14 cellular contexts compared by ENCODE assay signal in the genomic region with DNA sequence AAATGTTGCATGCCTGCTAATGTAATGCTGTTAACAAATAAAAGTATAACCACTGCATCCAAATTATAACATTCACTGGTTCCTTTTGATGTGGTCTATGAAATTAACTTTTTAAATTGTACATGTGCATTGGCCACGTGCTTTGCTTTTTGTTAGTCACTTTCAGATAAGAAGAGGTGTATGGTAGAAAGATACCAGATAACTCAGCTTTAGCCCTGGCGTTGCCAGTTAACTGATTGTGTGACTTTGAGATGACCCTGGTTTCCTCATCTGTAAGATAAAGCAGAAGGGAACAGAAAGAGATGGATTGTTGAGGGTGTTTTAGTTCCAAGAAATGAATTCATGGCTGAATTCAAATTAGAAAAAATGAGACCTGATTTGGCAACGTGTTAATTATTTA.
"Had no signal": no experiment of that assay in that cellular context is flagged by ENCODE, and none has a peak within 500 bp of the region (broad histone marks: within the 10 kb centered on the region; RNA-seq: fewer than 3 reads in every experiment).

No MANE protein-coding gene starts in this region.

- H3K27ac ChIP-seq: prostate gland, right lobe of liver had no signal

- H3K9me3 ChIP-seq: prostate gland, right lobe of liver, SK-N-SH had no signal

- H3K4me1 ChIP-seq: prostate gland, right lobe of liver had no signal

- H3K9ac ChIP-seq: SK-N-SH had no signal

- H3K4me3 ChIP-seq: hepatocyte, prostate gland, right lobe of liver had no signal

- ATAC-seq: right lobe of liver had no signal

- H3K27me3 ChIP-seq: hepatocyte, right lobe of liver had no signal

- H3K27ac Mint-ChIP-seq: activated T-cell treated with anti-CD3 and anti-CD28 coated beads, Interleukin-2, amount 50 U/mL, for 24 hours had no signal

- H3K27me3 Mint-ChIP-seq: activated T-cell treated with anti-CD3 and anti-CD28 coated beads, Interleukin-2, amount 50 U/mL, for 24 hours had no signal

- H3K9me3 Mint-ChIP-seq: activated T-cell treated with anti-CD3 and anti-CD28 coated beads, Interleukin-2, amount 50 U/mL, for 24 hours had no signal

- H3K4me3 Mint-ChIP-seq: activated T-cell treated with anti-CD3 and anti-CD28 coated beads, Interleukin-2, amount 50 U/mL, for 24 hours had no signal

- H3K36me3 ChIP-seq: prostate gland, right lobe of liver had no signal

- DNase-seq: activated CD4-positive, alpha-beta T cell treated with anti-CD3 and anti-CD28 coated beads, Interleukin-2, amount 50 U/mL, for 4 hours; activated CD4-positive, CD25-positive, alpha-beta regulatory T cell treated with anti-CD3 and anti-CD28 coated beads, Interleukin-2, amount 50 U/mL, for 72 hours; activated effector memory CD4-positive, alpha-beta T cell treated with Interleukin-2 at 50 U/mL for 16 hours; activated T-cell treated with anti-CD3 and anti-CD28 coated beads, Interleukin-2, amount 50 U/mL, for 24 hours; midbrain; nucleus accumbens; right lobe of liver; SK-N-SH; stimulated activated CD4-positive, alpha-beta T cell treated with anti-CD3 and anti-CD28 coated beads, Interleukin-2, amount 100 ng/mL, for 24 hours; stimulated activated naive CD4-positive, alpha-beta T cell; substantia nigra; trophoblast cell had no signal
